16 cellular contexts compared by ENCODE assay signal in the genomic region with DNA sequence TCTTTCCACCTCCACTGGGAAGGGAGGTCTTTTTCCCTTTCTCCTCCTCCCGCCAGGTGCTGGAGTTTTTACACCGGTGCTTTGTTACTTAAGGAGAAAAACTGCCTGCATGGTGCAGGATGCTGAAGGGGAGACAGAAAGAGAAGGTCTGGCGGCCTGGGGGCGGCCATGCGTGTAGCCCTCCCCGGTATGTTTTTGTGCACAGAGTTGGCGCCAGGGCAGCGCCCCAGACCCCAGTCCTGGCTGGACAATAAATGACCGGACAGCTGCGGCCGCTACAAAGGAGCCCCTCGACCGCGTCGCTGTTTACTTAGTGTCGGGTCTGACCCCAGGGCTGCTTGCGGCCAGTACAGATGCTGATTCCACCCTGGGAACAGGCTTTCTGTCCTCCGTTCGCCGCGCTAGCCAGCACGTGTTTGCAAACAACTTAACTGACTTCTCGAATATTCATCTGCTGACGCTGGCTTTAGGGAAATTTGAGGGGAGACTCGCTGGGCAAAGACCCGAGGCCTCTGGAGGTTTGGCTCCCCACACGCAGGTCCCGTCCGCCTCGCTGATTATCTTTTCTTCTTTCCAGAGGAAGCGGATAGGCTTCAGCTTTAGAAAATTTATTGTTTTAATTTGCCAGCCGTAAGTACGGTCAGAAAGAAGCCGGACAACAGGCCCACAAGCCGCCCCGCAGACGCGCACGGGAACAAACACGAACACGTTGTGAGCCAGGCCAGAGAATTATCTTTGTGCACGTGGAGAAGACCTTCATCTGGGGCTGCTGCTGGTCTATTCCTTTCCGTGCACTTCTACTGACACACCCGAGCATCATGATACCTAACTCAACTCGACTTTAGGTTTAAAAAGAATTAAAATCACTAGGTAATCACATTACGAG. TPM values are rescaled to one million over a fixed set of nuclear protein-coding genes. Genes with fewer than 3 reads are reported as not detected.
"Had no signal": no experiment of that assay in that cellular context is flagged by ENCODE, and none has a peak within 500 bp of the region (broad histone marks: within the 10 kb centered on the region; RNA-seq: fewer than 3 reads in every experiment).

No MANE protein-coding gene starts in this region.

- H3K9me3 Mint-ChIP-seq: activated naive CD4-positive, alpha-beta T cell treated with anti-CD3 and anti-CD28 coated beads, Interleukin-2, amount 10 ng/mL, durations not matched to agents 7 days and 5 days; activated T-helper 2 cell treated with anti-CD3 and anti-CD28 coated beads, Interferon-gamma antibody, Interleukin-2, Interleukin-4, amounts not matched to agents 10 μg/mL and 5 μg/mL and 100 μg/mL, durations not matched to agents 14 hours and 24 hours and 36 hours had no signal

- H3K36me3 ChIP-seq: left ventricle myocardium inferior, prostate gland, sigmoid colon, SJSA1, upper lobe of right lung had no signal

- H3K27ac ChIP-seq: left ventricle myocardium inferior, prostate gland, sigmoid colon, SJSA1, upper lobe of right lung had no signal

- H3K9me3 ChIP-seq: left ventricle myocardium inferior, prostate gland, SJSA1, upper lobe of right lung had no signal

- H3K4me1 ChIP-seq: prostate gland, SJSA1, upper lobe of right lung had no signal

- DNase-seq: activated naive CD4-positive, alpha-beta T cell treated with anti-CD3 and anti-CD28 coated beads, Interleukin-2, amount 10 ng/mL, durations not matched to agents 7 days and 5 days; caudate nucleus; left ventricle myocardium inferior; occipital lobe; sigmoid colon; stimulated activated CD4-positive, alpha-beta T cell treated with anti-CD3 and anti-CD28 coated beads, Interleukin-4, amount 100 ng/mL, for 24 hours; SW 1271; T1000; upper lobe of right lung had no signal

- H3K4me3 Mint-ChIP-seq: activated naive CD4-positive, alpha-beta T cell treated with anti-CD3 and anti-CD28 coated beads, Interleukin-2, amount 10 ng/mL, durations not matched to agents 7 days and 5 days; stimulated activated naive CD8-positive, alpha-beta T cell treated with anti-CD3 and anti-CD28 coated beads, Interleukin-15, Interleukin-2, amounts not matched to agents 100 ng/mL and 50 ng/mL, for 24 hours had no signal

- H3K4me1 Mint-ChIP-seq: activated naive CD4-positive, alpha-beta T cell treated with anti-CD3 and anti-CD28 coated beads, Interleukin-2, amount 10 ng/mL, durations not matched to agents 7 days and 5 days had no signal

- FAIRE-seq: keratinocyte had no signal

- H3K4me3 ChIP-seq: left ventricle myocardium inferior, prostate gland, sigmoid colon, SJSA1, upper lobe of right lung had no signal

- ATAC-seq: upper lobe of right lung had no signal

- H3K27ac Mint-ChIP-seq: activated naive CD4-positive, alpha-beta T cell treated with anti-CD3 and anti-CD28 coated beads, Interleukin-2, amount 10 ng/mL, durations not matched to agents 7 days and 5 days; activated T-helper 2 cell treated with anti-CD3 and anti-CD28 coated beads, Interferon-gamma antibody, Interleukin-2, Interleukin-4, amounts not matched to agents 10 μg/mL and 5 μg/mL and 100 μg/mL, durations not matched to agents 14 hours and 24 hours and 36 hours; stimulated activated naive CD8-positive, alpha-beta T cell treated with anti-CD3 and anti-CD28 coated beads, Interleukin-15, Interleukin-2, amounts not matched to agents 100 ng/mL and 50 ng/mL, for 24 hours had no signal

RNA-seq across cellular contexts. Expression of a gene that starts 46.9 kb away (rescaled TPM):
- total RNA-seq: activated T-helper 2 cell treated with anti-CD3 and anti-CD28 coated beads, Interferon-gamma antibody, Interleukin-2, Interleukin-4, amounts not matched to agents 10 μg/mL and 5 μg/mL and 100 μg/mL, durations not matched to agents 14 hours and 24 hours and 36 hours; left ventricle myocardium inferior; prostate gland; sigmoid colon; upper lobe of right lung had no signal
- polyA plus RNA-seq: adipose tissue, esophagus, keratinocyte, sigmoid colon had no signal

RNA-seq across cellular contexts. Expression of a gene that starts 49.7 kb away (rescaled TPM):
- total RNA-seq: activated T-helper 2 cell treated with anti-CD3 and anti-CD28 coated beads, Interferon-gamma antibody, Interleukin-2, Interleukin-4, amounts not matched to agents 10 μg/mL and 5 μg/mL and 100 μg/mL, durations not matched to agents 14 hours and 24 hours and 36 hours; left ventricle myocardium inferior; prostate gland; sigmoid colon; upper lobe of right lung had no signal
- polyA plus RNA-seq: esophagus, keratinocyte, sigmoid colon had no signal
